Comparison of ENCODE assay signal across 8 cellular contexts in genomic region chr10:79347226-79347893, GRCh38. TPM values are rescaled to one million over a fixed set of nuclear protein-coding genes. Genes with fewer than 3 reads are reported as not detected.
DNase-seq lines count a peak whose midpoint lies in the region; ATAC-seq and TF ChIP-seq lines count a peak whose summit lies in the region.

Gene PPIF, plus strand, starts transcription at chr10:79347469. Its CDS starts 80 bp downstream, at chr10:79347549.

- peaks cover 36% of the 10 kb centered on the region for H3K36me3 ChIP-seq in BE2C

- peak within 1 kb of the TSS; percentile 77 for H3K27ac ChIP-seq in cingulate gyrus (ENCODE audit: low read depth, low read length)
- peak within 1 kb of the TSS; percentile 89 for H3K27ac ChIP-seq in layer of hippocampus (ENCODE audit: low read depth, low read length)

- ATAC-seq in GM19035 (IDR thresholded peaks at IDR 0.05; ENCODE audit: unreplicated experiment): peak; percentile 70
- peak; percentile 78 for ATAC-seq in HG03342 (IDR thresholded peaks at IDR 0.05; ENCODE audit: unreplicated experiment)

- peaks cover 6% of the 10 kb centered on the region for H3K4me1 ChIP-seq in BE2C

- TF ChIP-seq CTCF in BE2C (IDR thresholded peaks at IDR 0.05; ENCODE audit: low read depth, low read length): peak; percentile 78

- no peaks in the 10 kb centered on the region for H3K9me3 ChIP-seq in BE2C

- DNase-seq in BE2C: peak; percentile 94
- peak; percentile 44 for DNase-seq in NCI-H446 treated with DMSO at 0.1 percent for 48 hours (lab: John Stamatoyannopoulos, UW)
- DNase-seq in activated CD4-positive, alpha-beta T cell treated with anti-CD3 and anti-CD28 coated beads for 48 hours: peak; percentile 96
- DNase-seq in stimulated activated CD4-positive, alpha-beta T cell treated with anti-CD3 and anti-CD28 coated beads, Interleukin-1b, Interleukin-23, amount 100 ng/mL, for 24 hours (ENCODE audit: low read depth in 4 of 4, low spot score in 1 of 4): peak; percentile 89 to 96 (median 90)

- peak within 1 kb of the TSS; percentile 78 for H3K4me3 ChIP-seq in BE2C (ENCODE audit: low read depth, low read length)

- H3K27me3 ChIP-seq in BE2C (no peaks in the 10 kb centered on the region), layer of hippocampus (ENCODE audit: control insufficient read depth, insufficient read depth, low read length) (no peaks in the 10 kb centered on the region)

RNA-seq across cellular contexts. Expression of gene PPIF, which starts in this region (rescaled TPM):
- polyA plus RNA-seq in BE2C (2012; ENCODE audit: insufficient read depth, insufficient read length, low read depth): 90.4 TPM

Comparison
In these comparisons a context has a peak if more than half of its experiments do, and no peak if none do; other contexts are left out.
1. Peak in every context shown above with its lines: DNase-seq, ATAC-seq, H3K4me3 ChIP-seq and H3K27ac ChIP-seq.
2. DNase-seq: peak in every context shown above with its lines; median percentile 96 in activated CD4-positive, alpha-beta T cell treated with anti-CD3 and anti-CD28 coated beads for 48 hours; 94 in BE2C; 90 in stimulated activated CD4-positive, alpha-beta T cell treated with anti-CD3 and anti-CD28 coated beads, Interleukin-1b, Interleukin-23, amount 100 ng/mL, for 24 hours; 44 in NCI-H446 treated with DMSO at 0.1 percent for 48 hours.